In genomic region chr1:117009132-117009531, GRCh38 we compare ENCODE assay signal across 12 cellular contexts. TPM values are rescaled to one million over a fixed set of nuclear protein-coding genes. Genes with fewer than 3 reads are reported as not detected.
DNase-seq lines count a peak whose midpoint lies in the region; ATAC-seq and TF ChIP-seq lines count a peak whose summit lies in the region.
"Had no signal": no experiment of that assay in that cellular context is flagged by ENCODE, and none has a peak within 500 bp of the region (broad histone marks: within the 10 kb centered on the region; RNA-seq: fewer than 3 reads in every experiment).

No MANE protein-coding gene starts in this region.

- H3K9me3 Mint-ChIP-seq in T-helper 1 cell treated with Interleukin-12 subunit alpha and Interleukin-12 subunit beta and Interleukin-4 antibody, amounts not matched to agents 30 μg/mL and 1 μg/mL, for 36 hours, result no peaks in the 10 kb centered on the region

- H3K36me3 ChIP-seq in DND-41 (ENCODE audit: insufficient read depth, low read length) (no peaks in the 10 kb centered on the region), lower lobe of right lung (no peaks in the 10 kb centered on the region)

- H3K79me2 ChIP-seq in DND-41 (ENCODE audit: insufficient read depth, low read length), result no peaks in the 10 kb centered on the region

- H3K27ac ChIP-seq in DND-41 (ENCODE audit: low read length) (no peak overlapping the region), lower lobe of right lung (peak overlapping the region; percentile 7)

- H3K9ac ChIP-seq in DND-41 (ENCODE audit: low read depth, low read length), result no peak overlapping the region

- peaks cover 8% of the 10 kb centered on the region for H3K27me3 Mint-ChIP-seq in T-helper 1 cell treated with Interleukin-12 subunit alpha and Interleukin-12 subunit beta and Interleukin-4 antibody, amounts not matched to agents 30 μg/mL and 1 μg/mL, for 36 hours (ENCODE audit: low read depth)

- no peak overlapping the region for H3K4me2 ChIP-seq in DND-41 (ENCODE audit: insufficient read depth, low read length)

- H3K27me3 ChIP-seq in DND-41 (ENCODE audit: insufficient read depth, low read length, poor library complexity) (no peaks in the 10 kb centered on the region), lower lobe of right lung (ENCODE audit: low read depth) (no peaks in the 10 kb centered on the region)

- no peaks in the 10 kb centered on the region for H4K20me1 ChIP-seq in DND-41 (ENCODE audit: insufficient read depth, low read length)

- no peak for DNase-seq in DND-41
- DNase-seq in KBM-7, result peak; percentile 54
- DNase-seq in lower lobe of right lung, result no peak
- DNase-seq in activated CD4-positive, CD25-positive, alpha-beta regulatory T cell (lab: John Stamatoyannopoulos, UW), result no peak
- no peak for DNase-seq in NCI-H2107 (lab: John Stamatoyannopoulos, UW)
- DNase-seq: activated gamma-delta T cell treated with Interleukin-2 at 50 U/mL for 16 hours; cortex of kidney; DMS79; occipital lobe; stimulated activated naive CD4-positive, alpha-beta T cell treated with Interleukin-2 at 50 U/mL for 16 hours had no signal

- ATAC-seq in DND-41 (ENCODE audit: insufficient read depth, low read depth) (peak; percentile 68), lower lobe of right lung (peak; percentile 50 to 71), HG03196 (IDR thresholded peaks at IDR 0.05; ENCODE audit: unreplicated experiment) (no peak)

- no peak overlapping the region for H3K4me3 ChIP-seq in DND-41 (ENCODE audit: low read depth in 1 of 2, low read length in 2 of 2)
- no peak overlapping the region for H3K4me3 ChIP-seq in lower lobe of right lung

- H3K36me3 Mint-ChIP-seq in T-helper 1 cell treated with Interleukin-12 subunit alpha and Interleukin-12 subunit beta and Interleukin-4 antibody, amounts not matched to agents 30 μg/mL and 1 μg/mL, for 36 hours (ENCODE audit: low read depth), result peaks cover 2% of the 10 kb centered on the region

- in situ Hi-C loops in KBM-7 (cut with MboI; ENCODE audit: low pct_unique_long_range_greater_than_20kb, low sequenced_read_pairs), result no loop called here

- no peak overlapping the region for H2AFZ ChIP-seq in DND-41 (ENCODE audit: low read depth, low read length)

- H3K4me3 Mint-ChIP-seq in T-helper 1 cell treated with Interleukin-12 subunit alpha and Interleukin-12 subunit beta and Interleukin-4 antibody, amounts not matched to agents 30 μg/mL and 1 μg/mL, for 36 hours, result peak overlapping the region; percentile 12

- H3K4me1 ChIP-seq in DND-41 (ENCODE audit: insufficient read depth, low read length) (no peaks in the 10 kb centered on the region), lower lobe of right lung (no peaks in the 10 kb centered on the region)

- H3K9me3 ChIP-seq in DND-41 (ENCODE audit: insufficient read depth, low read length, severe bottlenecking), result no peaks in the 10 kb centered on the region
- H3K9me3 ChIP-seq in lower lobe of right lung, result no peaks in the 10 kb centered on the region

- peak overlapping the region; percentile 74 for H3K27ac Mint-ChIP-seq in T-helper 1 cell treated with Interleukin-12 subunit alpha and Interleukin-12 subunit beta and Interleukin-4 antibody, amounts not matched to agents 30 μg/mL and 1 μg/mL, for 36 hours

- intact Hi-C loops in lower lobe of right lung (cut with DNase I), result no loop called here

- TF ChIP-seq CTCF in DND-41 (IDR thresholded peaks at IDR 0.05; ENCODE audit: borderline replicate concordance, extremely low read depth, low read length, poor library complexity, severe bottlenecking) (no peak), lower lobe of right lung (IDR thresholded peaks at IDR 0.05) (no peak)

- peaks cover 21% of the 10 kb centered on the region for H3K4me1 Mint-ChIP-seq in T-helper 1 cell treated with Interleukin-12 subunit alpha and Interleukin-12 subunit beta and Interleukin-4 antibody, amounts not matched to agents 30 μg/mL and 1 μg/mL, for 36 hours (ENCODE audit: low read depth)

RNA-seq across cellular contexts. Expression of gene CD101, which starts 7.6 kb away (rescaled TPM):
- 105 TPM for total RNA-seq in lower lobe of right lung

RNA-seq across cellular contexts. Expression of gene TTF2, which starts 51.0 kb away (rescaled TPM):
- total RNA-seq in lower lobe of right lung, result 18.0 TPM
